Comparison of ENCODE assay signal across 3 cellular contexts in genomic region chr16:53769185-53769584, GRCh38.
TF ChIP-seq lines count a peak whose summit lies in the region.

No MANE protein-coding gene starts in this region.

TF ChIP-seq in SK-N-SH, 30 proteins besides CTCF, POLR2A, EP300 and RAD21 (continued from another document):
- no peak for TF ChIP-seq POLR2AphosphoS5 (IDR thresholded peaks at IDR 0.05; ENCODE audit: low read depth, low read length)

TF ChIP-seq in SK-N-SH treated with all-trans-retinoic acid at 6 μM for 48 hours, 23 proteins besides CTCF, POLR2A, EP300 and RAD21 (continued from another document):
- TF ChIP-seq CSRNP3 (CRISPR knock-in tag; IDR thresholded peaks at IDR 0.05) (no peak), ZFP30 (CRISPR knock-in tag; IDR thresholded peaks at IDR 0.05) (no peak), ARNTL (CRISPR knock-in tag; IDR thresholded peaks at IDR 0.05; ENCODE audit: borderline replicate concordance, low read depth) (no peak), CREB5 (CRISPR knock-in tag; IDR thresholded peaks at IDR 0.05; ENCODE audit: low read depth) (no peak), GLIS3 (CRISPR knock-in tag; IDR thresholded peaks at IDR 0.05) (no peak), ZNF8 (CRISPR knock-in tag; IDR thresholded peaks at IDR 0.05) (no peak), RARB (CRISPR knock-in tag; IDR thresholded peaks at IDR 0.05) (no peak), TOX (CRISPR knock-in tag; IDR thresholded peaks at IDR 0.05; ENCODE audit: borderline replicate concordance) (no peak), ZC3H10 (CRISPR knock-in tag; IDR thresholded peaks at IDR 0.05) (no peak), SNAI2 (CRISPR knock-in tag; IDR thresholded peaks at IDR 0.05) (no peak), BACH2 (CRISPR knock-in tag; IDR thresholded peaks at IDR 0.05; ENCODE audit: borderline replicate concordance) (no peak), TSHZ2 (CRISPR knock-in tag; IDR thresholded peaks at IDR 0.05) (no peak), ZFP3 (CRISPR knock-in tag; IDR thresholded peaks at IDR 0.05) (no peak), CSDC2 (CRISPR knock-in tag; IDR thresholded peaks at IDR 0.05) (no peak), ZNF565 (CRISPR knock-in tag; conservative IDR thresholded peaks at IDR 0.05; ENCODE audit: low read depth) (no peak)
- TF ChIP-seq, protein P1, sequence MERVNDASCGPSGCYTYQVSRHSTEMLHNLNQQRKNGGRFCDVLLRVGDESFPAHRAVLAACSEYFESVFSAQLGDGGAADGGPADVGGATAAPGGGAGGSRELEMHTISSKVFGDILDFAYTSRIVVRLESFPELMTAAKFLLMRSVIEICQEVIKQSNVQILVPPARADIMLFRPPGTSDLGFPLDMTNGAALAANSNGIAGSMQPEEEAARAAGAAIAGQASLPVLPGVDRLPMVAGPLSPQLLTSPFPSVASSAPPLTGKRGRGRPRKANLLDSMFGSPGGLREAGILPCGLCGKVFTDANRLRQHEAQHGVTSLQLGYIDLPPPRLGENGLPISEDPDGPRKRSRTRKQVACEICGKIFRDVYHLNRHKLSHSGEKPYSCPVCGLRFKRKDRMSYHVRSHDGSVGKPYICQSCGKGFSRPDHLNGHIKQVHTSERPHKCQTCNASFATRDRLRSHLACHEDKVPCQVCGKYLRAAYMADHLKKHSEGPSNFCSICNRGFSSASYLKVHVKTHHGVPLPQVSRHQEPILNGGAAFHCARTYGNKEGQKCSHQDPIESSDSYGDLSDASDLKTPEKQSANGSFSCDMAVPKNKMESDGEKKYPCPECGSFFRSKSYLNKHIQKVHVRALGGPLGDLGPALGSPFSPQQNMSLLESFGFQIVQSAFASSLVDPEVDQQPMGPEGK (CRISPR knock-in tag; IDR thresholded peaks at IDR 0.05; ENCODE audit: borderline replicate concordance) = no peak

TF ChIP-seq in GM12878, 131 proteins besides CTCF, POLR2A, EP300 and RAD21 (continued from another document):
- TF ChIP-seq PKNOX1 (IDR thresholded peaks at IDR 0.05) (no peak), CREB1 (IDR thresholded peaks at IDR 0.05; ENCODE audit: low read depth) (no peak), KLF5 (IDR thresholded peaks at IDR 0.05; ENCODE audit: partially characterized antibody) (no peak), EGR1 (IDR thresholded peaks at IDR 0.05; ENCODE audit: borderline replicate concordance in 1 of 2, low read depth in 2 of 2, low read length in 2 of 2) (no peak), ATF7 (IDR thresholded peaks at IDR 0.05; ENCODE audit: low read depth) (no peak), YY1 (IDR thresholded peaks at IDR 0.05; ENCODE audit: low read depth, low read length) (no peak), SUZ12 (IDR thresholded peaks at IDR 0.05; ENCODE audit: unreplicated experiment) (no peak)
